In genomic region chr7:99395616-99396327, GRCh38 we compare ENCODE assay signal across 1 cellular context.
TF ChIP-seq lines count a peak whose summit lies in the region.

No MANE protein-coding gene starts in this region.

TF ChIP-seq in IMR-90, 13 proteins besides CTCF, POLR2A, EP300 and RAD21:
- TF ChIP-seq, protein P1, sequence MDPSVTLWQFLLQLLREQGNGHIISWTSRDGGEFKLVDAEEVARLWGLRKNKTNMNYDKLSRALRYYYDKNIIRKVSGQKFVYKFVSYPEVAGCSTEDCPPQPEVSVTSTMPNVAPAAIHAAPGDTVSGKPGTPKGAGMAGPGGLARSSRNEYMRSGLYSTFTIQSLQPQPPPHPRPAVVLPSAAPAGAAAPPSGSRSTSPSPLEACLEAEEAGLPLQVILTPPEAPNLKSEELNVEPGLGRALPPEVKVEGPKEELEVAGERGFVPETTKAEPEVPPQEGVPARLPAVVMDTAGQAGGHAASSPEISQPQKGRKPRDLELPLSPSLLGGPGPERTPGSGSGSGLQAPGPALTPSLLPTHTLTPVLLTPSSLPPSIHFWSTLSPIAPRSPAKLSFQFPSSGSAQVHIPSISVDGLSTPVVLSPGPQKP (IDR thresholded peaks at IDR 0.05; ENCODE audit: borderline replicate concordance, low read depth, low read length): no peak
- TF ChIP-seq MAFK (IDR thresholded peaks at IDR 0.05; ENCODE audit: low read depth, low read length): no peak
- no peak for TF ChIP-seq CHD1 (IDR thresholded peaks at IDR 0.05; ENCODE audit: low read depth, low read length)
- TF ChIP-seq NFE2L2 (IDR thresholded peaks at IDR 0.05; ENCODE audit: low read depth, low read length): no peak
